9 cellular contexts compared by ENCODE assay signal in the genomic region with DNA sequence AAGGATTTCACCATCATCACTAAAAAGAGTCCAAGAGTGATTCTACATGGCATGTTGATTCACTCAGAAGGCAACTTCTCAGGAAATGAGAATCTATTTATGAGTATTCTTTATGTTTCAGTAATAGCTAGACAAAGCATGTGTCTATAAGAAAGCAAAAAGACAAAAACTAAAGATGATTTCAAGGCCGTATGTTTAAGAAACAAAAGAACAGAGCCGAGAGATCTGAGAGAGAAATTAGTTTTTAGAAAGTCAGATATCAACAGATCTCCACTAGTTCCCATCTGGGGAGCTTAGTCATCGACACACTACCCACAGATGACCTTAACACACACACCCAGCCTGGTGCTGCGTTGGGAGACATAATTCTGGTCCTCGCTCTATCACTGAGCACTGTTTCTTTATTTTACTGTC. TPM values are rescaled to one million over a fixed set of nuclear protein-coding genes. Genes with fewer than 3 reads are reported as not detected.
DNase-seq lines count a peak whose midpoint lies in the region; ATAC-seq and FAIRE-seq lines count a peak whose summit lies in the region.
"Had no signal": no experiment of that assay in that cellular context is flagged by ENCODE, and none has a peak within 500 bp of the region (broad histone marks: within the 10 kb centered on the region; RNA-seq: fewer than 3 reads in every experiment).

No MANE protein-coding gene starts in this region.

- no peaks in the 10 kb centered on the region for H3K9me3 Mint-ChIP-seq in stimulated activated memory B cell treated with anti-CD40 and anti-IgM and Interleukin-4, amounts not matched to agents 10 μg/mL and 1 μg/mL and 100 μg/mL, for 72 hours

- H3K27me3 Mint-ChIP-seq in stimulated activated memory B cell treated with anti-CD40 and anti-IgM and Interleukin-4, amounts not matched to agents 10 μg/mL and 1 μg/mL and 100 μg/mL, for 72 hours, result no peaks in the 10 kb centered on the region

- H3K27ac Mint-ChIP-seq in stimulated activated memory B cell treated with anti-CD40 and anti-IgM and Interleukin-4, amounts not matched to agents 10 μg/mL and 1 μg/mL and 100 μg/mL, for 72 hours, result peak overlapping the region; percentile 80

- peaks cover 61% of the 10 kb centered on the region for H3K4me1 Mint-ChIP-seq in stimulated activated memory B cell treated with anti-CD40 and anti-IgM and Interleukin-4, amounts not matched to agents 10 μg/mL and 1 μg/mL and 100 μg/mL, for 72 hours

- no peak for FAIRE-seq in frontal cortex (lab: Jason Lieb, UNC)

- DNase-seq in activated effector memory CD4-positive, alpha-beta T cell treated with anti-CD3 and anti-CD28 coated beads, Interleukin-2, amount 50 U/mL, for 16 hours, result peak; percentile 74
- DNase-seq in activated effector memory CD4-positive, alpha-beta T cell treated with Interleukin-2 at 50 U/mL for 16 hours, result no peak
- DNase-seq in amniotic epithelial cell (ENCODE audit: low read depth) (peak; percentile 83), NCI-H82 (lab: John Stamatoyannopoulos, UW) (no peak), KG1 (lab: John Stamatoyannopoulos, UW) (no peak), frontal cortex (ENCODE audit: low spot score in 2 of 2) (no peak)
- DNase-seq: hippocampal formation had no signal

- no peaks in the 10 kb centered on the region for H3K36me3 Mint-ChIP-seq in stimulated activated memory B cell treated with anti-CD40 and anti-IgM and Interleukin-4, amounts not matched to agents 10 μg/mL and 1 μg/mL and 100 μg/mL, for 72 hours

- H3K4me3 Mint-ChIP-seq in stimulated activated memory B cell treated with anti-CD40 and anti-IgM and Interleukin-4, amounts not matched to agents 10 μg/mL and 1 μg/mL and 100 μg/mL, for 72 hours, result peak overlapping the region; percentile 11

- ATAC-seq in HG03432 (IDR thresholded peaks at IDR 0.05; ENCODE audit: unreplicated experiment), result peak; percentile 54
- ATAC-seq in stimulated activated memory B cell treated with anti-CD40 and anti-IgM and Interleukin-4, amounts not matched to agents 10 μg/mL and 1 μg/mL and 100 μg/mL, for 72 hours, result peak; percentile 81

RNA-seq across cellular contexts. Expression of a gene that starts 21.0 kb away (rescaled TPM):
- total RNA-seq in frontal cortex, result 56.7 TPM

Comparison
In these comparisons a context has a peak if more than half of its experiments do, and no peak if none do; other contexts are left out.
1. DNase-seq: peak in activated effector memory CD4-positive, alpha-beta T cell treated with anti-CD3 and anti-CD28 coated beads, Interleukin-2, amount 50 U/mL, for 16 hours (single experiment) and amniotic epithelial cell (single experiment); none in activated effector memory CD4-positive, alpha-beta T cell treated with Interleukin-2 at 50 U/mL for 16 hours (single experiment), NCI-H82 (single experiment), KG1 (single experiment) and frontal cortex (0 of 2).